1 cellular context compared by ENCODE assay signal in genomic region chr1:163747855-163748254, GRCh38.
TF ChIP-seq lines count a peak whose summit lies in the region.

No MANE protein-coding gene starts in this region.

TF ChIP-seq in H1, 55 proteins besides CTCF, POLR2A, EP300 and RAD21:
- TF ChIP-seq SIX5 (IDR thresholded peaks at IDR 0.05; ENCODE audit: low read depth, low read length) (no peak), YY1 (IDR thresholded peaks at IDR 0.05; ENCODE audit: low read depth, low read length) (no peak), BRCA1 (IDR thresholded peaks at IDR 0.05; ENCODE audit: low read depth, low read length) (no peak), USF2 (IDR thresholded peaks at IDR 0.05; ENCODE audit: low read length) (no peak), JUN (IDR thresholded peaks at IDR 0.05; ENCODE audit: low read depth, low read length) (no peak), CHD7 (IDR thresholded peaks at IDR 0.05; ENCODE audit: insufficient replicate concordance, low read length) (no peak), TAF7 (optimal IDR thresholded peaks at IDR 0.05; ENCODE audit: borderline replicate concordance, low read depth, low read length) (no peak), BACH1 (IDR thresholded peaks at IDR 0.05; ENCODE audit: low read length) (no peak), RNF2 (IDR thresholded peaks at IDR 0.05; ENCODE audit: borderline replicate concordance, low read depth, low read length, missing control alignments, poor library complexity, severe bottlenecking) (no peak), RFX5 (IDR thresholded peaks at IDR 0.05; ENCODE audit: borderline replicate concordance, low read depth, low read length) (no peak), SIRT6 (IDR thresholded peaks at IDR 0.05; ENCODE audit: low read length) (no peak), SUZ12 (IDR thresholded peaks at IDR 0.05; ENCODE audit: low read length) (no peak), E2F6 (IDR thresholded peaks at IDR 0.05) (no peak), TEAD4 (IDR thresholded peaks at IDR 0.05; ENCODE audit: low read depth, low read length) (no peak), PHF8 (conservative IDR thresholded peaks at IDR 0.05; ENCODE audit: low read depth, low read length) (no peak), RXRA (IDR thresholded peaks at IDR 0.05; ENCODE audit: insufficient read depth, low read depth, low read length) (no peak), GTF2F1 (IDR thresholded peaks at IDR 0.05; ENCODE audit: borderline replicate concordance, low read depth, low read length) (no peak), RBBP5 (IDR thresholded peaks at IDR 0.05; ENCODE audit: borderline replicate concordance, low read depth, low read length) (no peak), EGR1 (IDR thresholded peaks at IDR 0.05; ENCODE audit: borderline replicate concordance, low read depth, low read length) (no peak)
- TF ChIP-seq, protein P1, sequence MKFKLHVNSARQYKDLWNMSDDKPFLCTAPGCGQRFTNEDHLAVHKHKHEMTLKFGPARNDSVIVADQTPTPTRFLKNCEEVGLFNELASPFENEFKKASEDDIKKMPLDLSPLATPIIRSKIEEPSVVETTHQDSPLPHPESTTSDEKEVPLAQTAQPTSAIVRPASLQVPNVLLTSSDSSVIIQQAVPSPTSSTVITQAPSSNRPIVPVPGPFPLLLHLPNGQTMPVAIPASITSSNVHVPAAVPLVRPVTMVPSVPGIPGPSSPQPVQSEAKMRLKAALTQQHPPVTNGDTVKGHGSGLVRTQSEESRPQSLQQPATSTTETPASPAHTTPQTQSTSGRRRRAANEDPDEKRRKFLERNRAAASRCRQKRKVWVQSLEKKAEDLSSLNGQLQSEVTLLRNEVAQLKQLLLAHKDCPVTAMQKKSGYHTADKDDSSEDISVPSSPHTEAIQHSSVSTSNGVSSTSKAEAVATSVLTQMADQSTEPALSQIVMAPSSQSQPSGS (IDR thresholded peaks at IDR 0.05; ENCODE audit: low read length), result no peak
